1 cellular context compared by ENCODE assay signal in genomic region chrX:11667286-11667685, GRCh38.
TF ChIP-seq lines count a peak whose summit lies in the region.

No MANE protein-coding gene starts in this region.

TF ChIP-seq in GM12878, 131 proteins besides CTCF, POLR2A, EP300 and RAD21 (continued from another document):
- no peak for TF ChIP-seq E4F1 (IDR thresholded peaks at IDR 0.05; ENCODE audit: borderline replicate concordance, partially characterized antibody)
- no peak for TF ChIP-seq POLR2AphosphoS5 (IDR thresholded peaks at IDR 0.05; ENCODE audit: low read length)
- no peak for TF ChIP-seq CHD4 (IDR thresholded peaks at IDR 0.05)
